9 cellular contexts compared by ENCODE assay signal in genomic region chr9:126965541-126966428, GRCh38. TPM values are rescaled to one million over a fixed set of nuclear protein-coding genes. Genes with fewer than 3 reads are reported as not detected.
DNase-seq lines count a peak whose midpoint lies in the region; ATAC-seq and TF ChIP-seq lines count a peak whose summit lies in the region.
"Had no signal": no experiment of that assay in that cellular context is flagged by ENCODE, and none has a peak within 500 bp of the region (broad histone marks: within the 10 kb centered on the region; RNA-seq: fewer than 3 reads in every experiment).

No MANE protein-coding gene starts in this region.

- H3K4me1 ChIP-seq in Peyer's patch = no peaks in the 10 kb centered on the region
- peaks cover 24% of the 10 kb centered on the region for H3K4me1 ChIP-seq in psoas muscle

- H3K4me3 Mint-ChIP-seq in CD14-positive monocyte (no peak overlapping the region), glutamatergic neuron (ENCODE audit: unreplicated experiment) (no peak overlapping the region)
- H3K4me3 Mint-ChIP-seq: naive B cell had no signal

- H3K4me3 ChIP-seq in Peyer's patch = no peak overlapping the region
- H3K4me3 ChIP-seq in psoas muscle = no peak overlapping the region

- H3K27ac Mint-ChIP-seq in CD14-positive monocyte = no peak overlapping the region
- H3K27ac Mint-ChIP-seq in glutamatergic neuron (ENCODE audit: unreplicated experiment) = no peak overlapping the region

- H3K27ac ChIP-seq in Peyer's patch (no peak overlapping the region), psoas muscle (no peak overlapping the region)

- no peaks in the 10 kb centered on the region for H3K9me3 Mint-ChIP-seq in CD14-positive monocyte
- H3K9me3 Mint-ChIP-seq in glutamatergic neuron (ENCODE audit: unreplicated experiment) = no peaks in the 10 kb centered on the region
- H3K9me3 Mint-ChIP-seq: naive B cell had no signal

- H3K27me3 Mint-ChIP-seq in CD14-positive monocyte (ENCODE audit: low read depth in 3 of 3) (peaks cover 11 to 22% (median 14%) of the 10 kb centered on the region in 3 donors), glutamatergic neuron (ENCODE audit: unreplicated experiment) (no peaks in the 10 kb centered on the region)
- H3K27me3 Mint-ChIP-seq: naive B cell had no signal

- H3K36me3 ChIP-seq in Peyer's patch (peaks cover 0 to 18% (median 0%) of the 10 kb centered on the region in 3 donors), psoas muscle (ENCODE audit: insufficient read depth in 1 of 2, low read depth in 1 of 2) (no peaks in the 10 kb centered on the region)

- intact Hi-C loops in CD14-positive monocyte (cut with micrococcal nuclease) (no loop called here), psoas muscle (cut with DNase I) (loop anchor here (2.0 to 5.0 kb wide), 4 partner anchors 92 to 233 kb away; partner anchors contain the start of gene ANGPTL2 (in 1 of the 2))

- no peak for TF ChIP-seq POLR2A in Peyer's patch (IDR thresholded peaks at IDR 0.05)

- no peaks in the 10 kb centered on the region for H3K27me3 ChIP-seq in Peyer's patch
- no peaks in the 10 kb centered on the region for H3K27me3 ChIP-seq in psoas muscle (ENCODE audit: insufficient read depth in 3 of 3, low read length in 2 of 3)

- TF ChIP-seq CTCF in CD14-positive monocyte (IDR thresholded peaks at IDR 0.05) = peak; percentile 39
- peak in 4 of 6 experiments; percentile 44 to 49 (median 45) for TF ChIP-seq CTCF in Peyer's patch (IDR thresholded peaks at IDR 0.05)
- peak; percentile 52 for TF ChIP-seq CTCF in glutamatergic neuron (IDR thresholded peaks at IDR 0.05; ENCODE audit: partially characterized antibody, unreplicated experiment)
- TF ChIP-seq CTCF in psoas muscle (IDR thresholded peaks at IDR 0.05) = peak; percentile 83

- 53 to 73% (median 54%) methylated on average over 12 of the region's 12 CpGs for WGBS in psoas muscle, 3 donors

- ATAC-seq in psoas muscle (peak; percentile 84 to 92 (median 88)), HG03520 (IDR thresholded peaks at IDR 0.05; ENCODE audit: unreplicated experiment) (no peak), HG03025 (IDR thresholded peaks at IDR 0.05; ENCODE audit: low FRiP score, unreplicated experiment) (no peak)

- DNase-seq in CD14-positive monocyte (ENCODE audit: low spot score) = no peak
- peak; percentile 50 for DNase-seq in HEK293T (ENCODE audit: extremely low spot score)
- DNase-seq in Peyer's patch = peak in 1 of 3 donors; percentile 55
- peak; percentile 17 for DNase-seq in activated gamma-delta T cell treated with anti-CD3 and anti-CD28 coated beads, Interleukin-2, amount 50 U/mL, for 16 hours (ENCODE audit: low read depth)
- DNase-seq in glutamatergic neuron = peak; percentile 62
- peak; percentile 39 to 68 for DNase-seq in psoas muscle
- DNase-seq: naive B cell had no signal

- H3K9me3 ChIP-seq in Peyer's patch (no peaks in the 10 kb centered on the region), psoas muscle (no peaks in the 10 kb centered on the region)

- H3K4me1 Mint-ChIP-seq in CD14-positive monocyte (no peaks in the 10 kb centered on the region), glutamatergic neuron (ENCODE audit: low read depth, unreplicated experiment) (no peaks in the 10 kb centered on the region)

- POLR2A ChIA-PET in HEK293T (lab: Yijun Ruan, JAX) = no interaction called here

- CTCF ChIA-PET in HEK293T (lab: Yijun Ruan, JAX) = interaction anchor here (0.8 to 1.0 kb wide), 2 partner anchors 9 to 24 kb away, joined by 3 to 5 read pairs; no protein-coding TSS in a partner anchor

- H3K36me3 Mint-ChIP-seq in CD14-positive monocyte = peaks cover 0 to 8% of the 10 kb centered on the region in 2 donors
- H3K36me3 Mint-ChIP-seq in glutamatergic neuron (ENCODE audit: unreplicated experiment) = no peaks in the 10 kb centered on the region

TF ChIP-seq in HEK293T, 16 proteins besides CTCF, POLR2A, EP300 and RAD21:
- no peak for TF ChIP-seq ZNF384 (IDR thresholded peaks at IDR 0.05)
- TF ChIP-seq PKNOX1 (IDR thresholded peaks at IDR 0.05) = no peak
- TF ChIP-seq LEF1 (IDR thresholded peaks at IDR 0.05; ENCODE audit: borderline replicate concordance) = no peak
- TF ChIP-seq SP1 (IDR thresholded peaks at IDR 0.05) = no peak
- no peak for TF ChIP-seq NFRKB (IDR thresholded peaks at IDR 0.05)
- TF ChIP-seq FOXA1 (IDR thresholded peaks at IDR 0.05) = no peak
- TF ChIP-seq CTBP1 (IDR thresholded peaks at IDR 0.05; ENCODE audit: borderline replicate concordance) = no peak
- TF ChIP-seq HDGF (IDR thresholded peaks at IDR 0.05; ENCODE audit: borderline replicate concordance) = no peak
- no peak for TF ChIP-seq ELF4 (IDR thresholded peaks at IDR 0.05)
- TF ChIP-seq BHLHE40 (IDR thresholded peaks at IDR 0.05; ENCODE audit: borderline replicate concordance) = no peak
- no peak for TF ChIP-seq FOXK2 (IDR thresholded peaks at IDR 0.05)
- no peak for TF ChIP-seq TARDBP (IDR thresholded peaks at IDR 0.05)
- no peak for TF ChIP-seq L3MBTL2 (conservative IDR thresholded peaks at IDR 0.05)
- no peak for TF ChIP-seq ARNT (IDR thresholded peaks at IDR 0.05)
- no peak for TF ChIP-seq FOXM1 (IDR thresholded peaks at IDR 0.05; ENCODE audit: borderline replicate concordance)
- no peak for TF ChIP-seq SUZ12 (IDR thresholded peaks at IDR 0.05)

RNA-seq across cellular contexts. Expression of gene RALGPS1, which starts 51.2 kb away (rescaled TPM):
- 1 to 10 TPM in 1 of 2 donors, under 1 TPM in 1; 0.60 to 1.3 TPM for polyA plus RNA-seq in CD14-positive monocyte
- 100 to 1,000 TPM in 3 of 4 donors, 10 to 100 TPM in 1; 38.8 to 158 (median 141) TPM for total RNA-seq in Peyer's patch
- total RNA-seq in glutamatergic neuron (ENCODE audit: unreplicated experiment) = 23.8 TPM
- 1 to 10 TPM; 5.3 to 7.7 (median 5.7) TPM for total RNA-seq in psoas muscle
- polyA plus RNA-seq in psoas muscle = 1 to 10 TPM; 3.9 to 6.0 (median 4.1) TPM

Comparison
In these comparisons a context has a peak if more than half of its experiments do, and no peak if none do; other contexts are left out.
1. ATAC-seq: peak in psoas muscle (4 of 4); none in HG03520 (single experiment) and HG03025 (single experiment).
2. intact Hi-C loops: an anchor here in psoas muscle (2.0 to 5.0 kb wide); none called in CD14-positive monocyte.
3. Peak in every context shown above with its lines, with median percentiles within 50 percentile points of each other: CTCF ChIP-seq.